ENCODE assay signal across 13 cellular contexts in the genomic region with DNA sequence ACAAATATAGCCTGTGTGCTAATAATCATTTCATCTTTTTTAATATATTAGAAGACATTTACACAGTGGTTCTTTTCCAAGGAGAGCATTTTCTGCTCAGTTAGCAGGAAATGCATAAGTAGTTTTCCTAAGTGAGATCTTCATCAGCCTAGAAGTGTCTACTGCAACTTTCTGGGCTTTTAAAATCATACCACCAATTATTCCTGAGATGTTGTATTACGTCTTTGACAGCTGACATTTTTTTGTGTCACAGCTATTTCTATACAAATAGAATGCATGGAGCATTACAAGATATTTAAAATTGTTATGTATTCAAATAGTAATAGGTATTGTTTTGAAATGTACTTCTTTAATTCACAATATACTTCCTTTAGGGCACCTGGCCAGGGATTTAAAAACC.
DNase-seq lines count a peak whose midpoint lies in the region; ATAC-seq and TF ChIP-seq lines count a peak whose summit lies in the region.
"Had no signal": no experiment of that assay in that cellular context is flagged by ENCODE, and none has a peak within 500 bp of the region (broad histone marks: within the 10 kb centered on the region; RNA-seq: fewer than 3 reads in every experiment).

No MANE protein-coding gene starts in this region.

- H3K27ac ChIP-seq in ACC112 (ENCODE audit: low read depth, low read length) (no peak overlapping the region), HUES48 (ENCODE audit: low read depth, low read length) (peak overlapping the region; percentile 50), PC-3 (ENCODE audit: low read length) (no peak overlapping the region), iPS-20b (ENCODE audit: low read length) (no peak overlapping the region)
- H3K27ac ChIP-seq: BLaER1 treated with 17β-estradiol and CSF1 and Interleukin-3, amounts not matched to agents 10 nM and 100 nM had no signal

- H3K4me1 ChIP-seq in ACC112 (ENCODE audit: control insufficient read depth, insufficient read depth, low read length, unreplicated experiment) (no peaks in the 10 kb centered on the region), HUES48 (ENCODE audit: control insufficient read depth, insufficient read depth, low read length) (peaks cover 79% of the 10 kb centered on the region), PC-3 (ENCODE audit: insufficient read depth, low read length) (no peaks in the 10 kb centered on the region), iPS-20b (ENCODE audit: insufficient read depth, low read length) (peaks cover 53% of the 10 kb centered on the region)

- H3K79me2 ChIP-seq in ACC112 (ENCODE audit: control insufficient read depth, insufficient read depth, low read length, unreplicated experiment): no peaks in the 10 kb centered on the region
- no peaks in the 10 kb centered on the region for H3K79me2 ChIP-seq in PC-3 (ENCODE audit: low read length)

- no peak overlapping the region for H3K4me2 ChIP-seq in PC-3 (ENCODE audit: low read length)
- H3K4me2 ChIP-seq: BLaER1 treated with 17β-estradiol and CSF1 and Interleukin-3, amounts not matched to agents 10 nM and 100 nM had no signal

- H3K4me3 ChIP-seq in ACC112 (ENCODE audit: low read depth, low read length) (0 out of 2 replicates have a peak overlapping the region, but pooled peaks have one; percentile 32), HUES48 (ENCODE audit: low read depth, low read length) (no peak overlapping the region; the same call in 1 of the 2 replicates), PC-3 (ENCODE audit: low read length) (no peak overlapping the region), iPS-20b (ENCODE audit: low read length) (no peak overlapping the region)
- H3K4me3 ChIP-seq: BLaER1 treated with 17β-estradiol and CSF1 and Interleukin-3, amounts not matched to agents 10 nM and 100 nM had no signal

- no peaks in the 10 kb centered on the region for H4K20me1 ChIP-seq in PC-3 (ENCODE audit: low read length)
- H4K20me1 ChIP-seq: BLaER1 treated with 17β-estradiol and CSF1 and Interleukin-3, amounts not matched to agents 10 nM and 100 nM had no signal

- H3K9ac ChIP-seq in HUES48 (ENCODE audit: low read depth, low read length) (no peak overlapping the region), PC-3 (ENCODE audit: low read length) (no peak overlapping the region), iPS-20b (ENCODE audit: low read depth, low read length) (peak overlapping the region; percentile 2; the same call in 1 of the 2 replicates)
- H3K9ac ChIP-seq: BLaER1 treated with 17β-estradiol and CSF1 and Interleukin-3, amounts not matched to agents 10 nM and 100 nM had no signal

- H2AFZ ChIP-seq in ACC112 (ENCODE audit: low read length, unreplicated experiment) (no peak overlapping the region), PC-3 (ENCODE audit: low read length) (0 out of 2 replicates have a peak overlapping the region, but pooled peaks have one; percentile 10)

- H3K9me3 ChIP-seq in HUES48 (ENCODE audit: control insufficient read depth, insufficient read depth, low read length): no peaks in the 10 kb centered on the region
- H3K9me3 ChIP-seq in PC-3 (ENCODE audit: low read length): no peaks in the 10 kb centered on the region
- no peaks in the 10 kb centered on the region for H3K9me3 ChIP-seq in iPS-20b (ENCODE audit: insufficient read depth, low read depth, low read length)
- H3K9me3 ChIP-seq: BLaER1 treated with 17β-estradiol and CSF1 and Interleukin-3, amounts not matched to agents 10 nM and 100 nM had no signal

- intact Hi-C loops in PC-3 (cut with micrococcal nuclease): no loop called here

- H3K27me3 ChIP-seq in ACC112 (ENCODE audit: insufficient read depth, low read length) (no peaks in the 10 kb centered on the region), HUES48 (ENCODE audit: control insufficient read depth, insufficient read depth, low read length) (no peaks in the 10 kb centered on the region), PC-3 (ENCODE audit: low read length) (no peaks in the 10 kb centered on the region), iPS-20b (ENCODE audit: insufficient read depth, low read length) (no peaks in the 10 kb centered on the region)
- H3K27me3 ChIP-seq: BLaER1 treated with 17β-estradiol and CSF1 and Interleukin-3, amounts not matched to agents 10 nM and 100 nM had no signal

- POLR2A ChIA-PET in PC-3 (lab: Charles Lee; ENCODE audit: unreplicated experiment): no interaction called here

- no peaks in the 10 kb centered on the region for H3F3A ChIP-seq in PC-3 (ENCODE audit: low read length, unreplicated experiment)

- no peaks in the 10 kb centered on the region for H3K9me2 ChIP-seq in PC-3 (replicated peaks; ENCODE audit: low read length)

- ATAC-seq in PC-3 (no peak), HG03135 (IDR thresholded peaks at IDR 0.05; ENCODE audit: unreplicated experiment) (no peak)

- TF ChIP-seq CTCF in PC-3 (conservative IDR thresholded peaks at IDR 0.05; ENCODE audit: low read depth, low read length): no peak

- CTCF ChIA-PET in PC-3 (lab: Charles Lee): no interaction called here

- no peak for DNase-seq in PC-3
- no peak for DNase-seq in NCI-H82 treated with DMSO at 0.1 percent for 48 hours (lab: John Stamatoyannopoulos, UW; ENCODE audit: unreplicated experiment)
- DNase-seq in UCSD-AML1 (lab: John Stamatoyannopoulos, UW; ENCODE audit: unreplicated experiment): no peak
- DNase-seq: 8988T; ACHN; CD4-positive, CD25-positive, alpha-beta regulatory T cell; DMS53; GF-D8 had no signal

- no TSS peak for BruUV-seq in PC-3 (replicated peaks; lab: Mats Ljungman, UMichigan)

- H3K36me3 ChIP-seq in ACC112 (ENCODE audit: insufficient read depth, low read length) (no peaks in the 10 kb centered on the region), HUES48 (ENCODE audit: control insufficient read depth, insufficient read depth, low read length) (0 out of 2 replicates have a peak, but pooled peaks cover 10% of the 10 kb centered on the region), PC-3 (ENCODE audit: low read depth, low read length) (no peaks in the 10 kb centered on the region), iPS-20b (ENCODE audit: insufficient read depth, low read depth, low read length) (no peaks in the 10 kb centered on the region)
- H3K36me3 ChIP-seq: BLaER1 treated with 17β-estradiol and CSF1 and Interleukin-3, amounts not matched to agents 10 nM and 100 nM had no signal
